ENCODE assay signal across 17 cellular contexts in the genomic region with DNA sequence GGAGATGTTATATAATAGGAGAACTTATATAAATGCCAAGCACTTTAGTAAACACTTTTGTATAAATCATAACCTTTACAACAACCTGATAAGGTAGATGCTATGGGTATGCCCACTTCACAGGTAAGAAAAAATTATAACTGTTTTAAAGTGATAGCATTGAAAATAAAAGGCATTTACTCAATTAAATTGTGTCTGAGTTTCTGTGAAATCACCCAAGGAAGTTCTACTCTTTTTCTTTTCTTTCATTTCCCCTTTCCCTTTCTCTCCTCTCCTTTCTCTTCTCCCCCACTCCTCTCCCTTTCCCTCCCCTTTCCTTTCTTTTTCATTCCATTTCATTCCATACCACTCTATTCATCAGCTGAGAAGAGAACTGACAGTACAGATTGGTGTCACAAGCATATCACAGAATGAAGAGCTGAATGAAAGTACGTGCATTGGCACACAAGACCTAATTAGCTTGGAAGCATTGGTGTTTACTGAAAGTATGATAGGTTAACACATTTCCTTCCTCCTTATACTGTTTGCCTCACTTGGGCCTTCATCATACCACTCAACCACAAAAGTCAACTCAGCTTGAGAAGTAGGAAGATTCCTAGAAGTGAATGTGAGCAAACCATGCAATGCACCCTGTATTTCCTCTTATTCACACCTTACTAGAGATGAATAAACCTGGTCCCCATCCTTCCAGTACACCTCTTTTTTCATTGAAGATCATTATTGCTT.
DNase-seq lines count a peak whose midpoint lies in the region; ATAC-seq, FAIRE-seq and TF ChIP-seq lines count a peak whose summit lies in the region.
"Had no signal": no experiment of that assay in that cellular context is flagged by ENCODE, and none has a peak within 500 bp of the region (broad histone marks: within the 10 kb centered on the region; RNA-seq: fewer than 3 reads in every experiment).

No MANE protein-coding gene starts in this region.

- peaks cover 0 to 18% (median 9%) of the 10 kb centered on the region in 3 donors for H3K9me3 Mint-ChIP-seq in T-cell

- no peaks in the 10 kb centered on the region for H3K27me3 Mint-ChIP-seq in T-cell

- no peak for TF ChIP-seq POLR2A in GM12892 (IDR thresholded peaks at IDR 0.05; ENCODE audit: low read depth, low read length)

- H3K27ac ChIP-seq in BLaER1 treated with 17β-estradiol and CSF1 and Interleukin-3, amounts not matched to agents 10 nM and 100 nM = peak overlapping the region in 4 of 11 experiments; percentile 12 to 57 (median 37); a peak in 6 of 22 replicates
- H3K27ac ChIP-seq in lower lobe of right lung = peak overlapping the region; percentile 37
- H3K27ac ChIP-seq: GM23248 had no signal

- peak; percentile 17 for FAIRE-seq in GM12892 (lab: Jason Lieb, UNC)
- FAIRE-seq: astrocyte had no signal

- ATAC-seq in T-cell (replicated peaks in 1 of 4) (peak in 3 of 4 experiments; percentile 50 to 79 (median 64)), lower lobe of right lung (peak; percentile 86 to 89), GM18519 (IDR thresholded peaks at IDR 0.05; ENCODE audit: low FRiP score, unreplicated experiment) (no peak)

- DNase-seq in GM12892 (ENCODE audit: insufficient read length) = no peak
- DNase-seq in T-cell = no peak
- no peak for DNase-seq in lower lobe of right lung
- DNase-seq in NCI-H1694 treated with DMSO at 0.1 percent for 48 hours (lab: John Stamatoyannopoulos, UW) = no peak
- no peak for DNase-seq in stimulated activated CD4-positive, alpha-beta T cell treated with anti-CD3 and anti-CD28 coated beads, Interleukin-4, amount 100 ng/mL, for 1 hour
- DNase-seq in DMS 273 treated with DMSO at 0.1 percent for 48 hours (lab: John Stamatoyannopoulos, UW) = no peak
- DNase-seq: cortex of kidney; DMS79 treated with DMSO at 0.1 percent for 48 hours; GM23248; mesendoderm; NCI-H1417 treated with DMSO at 0.1 percent for 48 hours; NCI-H345; occipital lobe; stimulated activated CD4-positive, alpha-beta T cell treated with anti-CD3 and anti-CD28 coated beads, Interleukin-4, amount 100 ng/mL, for 24 hours had no signal

- H3K36me3 ChIP-seq in BLaER1 treated with 17β-estradiol and CSF1 and Interleukin-3, amounts not matched to agents 10 nM and 100 nM = 0 out of 22 replicates have a peak, but pooled peaks cover 0 to 7% (median 0%) of the 10 kb centered on the region in 11 experiments
- H3K36me3 ChIP-seq in lower lobe of right lung = no peaks in the 10 kb centered on the region

- CTCF ChIA-PET in T-cell (lab: Charles Lee) = interaction anchor here (0.6 to 0.7 kb wide), 4 partner anchors 40 to 404 kb away, joined by 3 to 7 read pairs (median 4); no protein-coding TSS in a partner anchor

- H3K27ac Mint-ChIP-seq in T-cell = peak overlapping the region; percentile 66

- intact Hi-C loops in lower lobe of right lung (cut with DNase I) = no loop called here

- no peak overlapping the region for H3K4me3 ChIP-seq in BLaER1 treated with 17β-estradiol and CSF1 and Interleukin-3, amounts not matched to agents 10 nM and 100 nM
- H3K4me3 ChIP-seq in lower lobe of right lung = no peak overlapping the region
- H3K4me3 ChIP-seq: GM23248 had no signal

- no peak for TF ChIP-seq CTCF in lower lobe of right lung (IDR thresholded peaks at IDR 0.05)

- H3K9me3 ChIP-seq in BLaER1 treated with 17β-estradiol and CSF1 and Interleukin-3, amounts not matched to agents 10 nM and 100 nM (replicated peaks in 1 of 11) = peaks cover 11 to 49% (median 19%) of the 10 kb centered on the region in 11 experiments; a peak in 20 of 22 replicates
- H3K9me3 ChIP-seq in lower lobe of right lung = peaks cover 6% of the 10 kb centered on the region

- no peak overlapping the region for H3K4me3 Mint-ChIP-seq in T-cell

- H3K4me2 ChIP-seq in BLaER1 treated with 17β-estradiol and CSF1 and Interleukin-3, amounts not matched to agents 10 nM and 100 nM = peak overlapping the region in 8 of 11 experiments; percentile 7 to 44 (median 27); a peak in 12 of 22 replicates

- no peak overlapping the region for H3K9ac ChIP-seq in BLaER1 treated with 17β-estradiol and CSF1 and Interleukin-3, amounts not matched to agents 10 nM and 100 nM
- H3K9ac ChIP-seq: GM23248 had no signal

- H3K4me1 ChIP-seq in BLaER1 treated with 17β-estradiol and CSF1 and Interleukin-3, amounts not matched to agents 10 nM and 100 nM = peaks cover 0 to 22% (median 7%) of the 10 kb centered on the region in 10 experiments; a peak in 12 of 20 replicates
- H3K4me1 ChIP-seq in lower lobe of right lung = peaks cover 20% of the 10 kb centered on the region

- POLR2A ChIA-PET in T-cell (lab: Charles Lee) = no interaction called here

- H4K20me1 ChIP-seq in BLaER1 treated with 17β-estradiol and CSF1 and Interleukin-3, amounts not matched to agents 10 nM and 100 nM = no peaks in the 10 kb centered on the region

- peaks cover 6 to 13% (median 8%) of the 10 kb centered on the region in 3 donors for H3K4me1 Mint-ChIP-seq in T-cell

- H3K27me3 ChIP-seq in BLaER1 treated with 17β-estradiol and CSF1 and Interleukin-3, amounts not matched to agents 10 nM and 100 nM = no peaks in the 10 kb centered on the region
- no peaks in the 10 kb centered on the region for H3K27me3 ChIP-seq in lower lobe of right lung (ENCODE audit: low read depth)

- no peaks in the 10 kb centered on the region for H3K36me3 Mint-ChIP-seq in T-cell
